In genomic region chr21:45995686-45996179, GRCh38 we compare ENCODE assay signal across 11 cellular contexts. TPM values are rescaled to one million over a fixed set of nuclear protein-coding genes. Genes with fewer than 3 reads are reported as not detected.
DNase-seq lines count a peak whose midpoint lies in the region; ATAC-seq, FAIRE-seq and TF ChIP-seq lines count a peak whose summit lies in the region.
"Had no signal": no experiment of that assay in that cellular context is flagged by ENCODE, and none has a peak within 500 bp of the region (broad histone marks: within the 10 kb centered on the region; RNA-seq: fewer than 3 reads in every experiment).

No MANE protein-coding gene starts in this region.

- no peak for TF ChIP-seq CTCF in GM23338 (conservative IDR thresholded peaks at IDR 0.05; ENCODE audit: low read depth in 2 of 2)
- no peak for TF ChIP-seq CTCF in sigmoid colon (IDR thresholded peaks at IDR 0.05)

- no peak for TF ChIP-seq POLR2A in sigmoid colon (IDR thresholded peaks at IDR 0.05)
- TF ChIP-seq POLR2A in GM18505 (IDR thresholded peaks at IDR 0.05; ENCODE audit: borderline replicate concordance, extremely low read depth, insufficient read depth, insufficient read length): no peak

- no peak overlapping the region for H2AFZ ChIP-seq in GM23338

- intact Hi-C loops in sigmoid colon (cut with DNase I): no loop called here

- H4K20me1 ChIP-seq in GM23338 (replicated peaks; ENCODE audit: insufficient read depth): no peaks in the 10 kb centered on the region

- H3K9me3 ChIP-seq in sigmoid colon: no peaks in the 10 kb centered on the region

- no peaks in the 10 kb centered on the region; the same call in 2 of the 3 replicates for H3K9me3 Mint-ChIP-seq in GM23338
- H3K9me3 Mint-ChIP-seq: stimulated activated naive CD8-positive, alpha-beta T cell treated with anti-CD3 and anti-CD28 coated beads, Interleukin-15, amount 100 ng/mL, for 72 hours had no signal

- peak overlapping the region; percentile 31; the same call in 1 of the 2 replicates for H3K27ac Mint-ChIP-seq in GM23338
- H3K27ac Mint-ChIP-seq: naive B cell had no signal

- H3F3A ChIP-seq in GM23338 (replicated peaks; ENCODE audit: low read depth): no peaks in the 10 kb centered on the region

- H3K79me2 ChIP-seq in GM23338 (replicated peaks; ENCODE audit: insufficient read depth): no peaks in the 10 kb centered on the region

- no peaks in the 10 kb centered on the region for H3K9me2 ChIP-seq in GM23338 (ENCODE audit: insufficient read depth)

- 70 to 74% methylated on average over 6 of the region's 6 CpGs for WGBS in sigmoid colon, 2 donors

- H3K27ac ChIP-seq in GM23338 (ENCODE audit: low read depth) (no peak overlapping the region), sigmoid colon (peak overlapping the region; percentile 73 to 80 (median 79))

- H3K4me3 Mint-ChIP-seq in GM23338: no peak overlapping the region
- H3K4me3 Mint-ChIP-seq: naive B cell; stimulated activated naive CD8-positive, alpha-beta T cell treated with anti-CD3 and anti-CD28 coated beads, Interleukin-15, amount 100 ng/mL, for 72 hours had no signal

- H3K27me3 Mint-ChIP-seq in GM23338 (ENCODE audit: insufficient read depth, low read depth, poor library complexity): peaks cover 6% of the 10 kb centered on the region
- H3K27me3 Mint-ChIP-seq: naive B cell; stimulated activated naive CD8-positive, alpha-beta T cell treated with anti-CD3 and anti-CD28 coated beads, Interleukin-15, amount 100 ng/mL, for 72 hours had no signal

- H3K4me1 Mint-ChIP-seq in GM23338: no peaks in the 10 kb centered on the region
- H3K4me1 Mint-ChIP-seq: naive B cell had no signal

- H3K4me3 ChIP-seq in GM23338 (no peak overlapping the region), sigmoid colon (no peak overlapping the region)

- H3K4me1 ChIP-seq in GM23338 (ENCODE audit: insufficient read depth) (no peaks in the 10 kb centered on the region), sigmoid colon (peaks cover 0 to 83% (median 66%) of the 10 kb centered on the region in 4 donors)

- DNase-seq in GM23338 (ENCODE audit: low spot score): no peak
- DNase-seq in glomerular visceral epithelial cell (ENCODE audit: extremely low spot score): peak; percentile 17
- peak; percentile 73 for DNase-seq in sigmoid colon
- DNase-seq in RCC 7860 (ENCODE audit: low spot score): no peak
- DNase-seq: naive B cell, OCI-M1 had no signal

- FAIRE-seq in RCC 7860 (lab: Jason Lieb, UNC): no peak

- ATAC-seq in GM23338 (no peak), SK-N-SH treated with all-trans-retinoic acid at 6 μM for 48 hours (peak; percentile 12; the same call in 2 of the 3 replicates), GM21447 (IDR thresholded peaks at IDR 0.05; ENCODE audit: unreplicated experiment) (no peak), HG02870 (IDR thresholded peaks at IDR 0.05; ENCODE audit: unreplicated experiment) (no peak), GM18505 (IDR thresholded peaks at IDR 0.05; ENCODE audit: unreplicated experiment) (no peak)
- ATAC-seq: stimulated activated naive CD8-positive, alpha-beta T cell treated with anti-CD3 and anti-CD28 coated beads, Interleukin-15, amount 100 ng/mL, for 72 hours had no signal

- no peak overlapping the region for H3K4me2 ChIP-seq in GM23338

- H3K27me3 ChIP-seq in GM23338 (ENCODE audit: insufficient read depth) (no peaks in the 10 kb centered on the region), sigmoid colon (no peaks in the 10 kb centered on the region)

- no peak for TF ChIP-seq EP300 in sigmoid colon (IDR thresholded peaks at IDR 0.05)

- H3K36me3 Mint-ChIP-seq in GM23338 (ENCODE audit: low read depth): peaks cover 9% of the 10 kb centered on the region
- H3K36me3 Mint-ChIP-seq: naive B cell had no signal

- no peaks in the 10 kb centered on the region for H3K36me3 ChIP-seq in GM23338 (ENCODE audit: insufficient read depth)
- peaks cover 68 to 96% (median 83%) of the 10 kb centered on the region in 4 donors for H3K36me3 ChIP-seq in sigmoid colon

TF ChIP-seq in GM23338, 12 proteins besides CTCF, POLR2A, EP300 and RAD21 (continues in another document):
- TF ChIP-seq JUNB (IDR thresholded peaks at IDR 0.05; ENCODE audit: unreplicated experiment): no peak
- TF ChIP-seq NANOG (IDR thresholded peaks at IDR 0.05; ENCODE audit: borderline replicate concordance): no peak

TF ChIP-seq in SK-N-SH treated with all-trans-retinoic acid at 6 μM for 48 hours, 23 proteins besides CTCF, POLR2A, EP300 and RAD21 (continues in another document):
- TF ChIP-seq CSRNP3 (CRISPR knock-in tag; IDR thresholded peaks at IDR 0.05) (no peak), TOX (CRISPR knock-in tag; IDR thresholded peaks at IDR 0.05; ENCODE audit: borderline replicate concordance) (no peak), ZNF8 (CRISPR knock-in tag; IDR thresholded peaks at IDR 0.05) (no peak), TCF4 (CRISPR knock-in tag; IDR thresholded peaks at IDR 0.05; ENCODE audit: borderline replicate concordance) (no peak), ZC3H10 (CRISPR knock-in tag; IDR thresholded peaks at IDR 0.05) (no peak), BACH2 (CRISPR knock-in tag; IDR thresholded peaks at IDR 0.05; ENCODE audit: borderline replicate concordance) (no peak), ESRRG (CRISPR knock-in tag; IDR thresholded peaks at IDR 0.05) (no peak), ZFP30 (CRISPR knock-in tag; IDR thresholded peaks at IDR 0.05) (no peak), ZNF565 (CRISPR knock-in tag; conservative IDR thresholded peaks at IDR 0.05; ENCODE audit: low read depth) (no peak), ZFP3 (CRISPR knock-in tag; IDR thresholded peaks at IDR 0.05) (no peak), ZNF70 (CRISPR knock-in tag; IDR thresholded peaks at IDR 0.05) (no peak), ARNTL (CRISPR knock-in tag; IDR thresholded peaks at IDR 0.05; ENCODE audit: borderline replicate concordance, low read depth) (no peak), GLIS3 (CRISPR knock-in tag; IDR thresholded peaks at IDR 0.05) (no peak), ISL1 (CRISPR knock-in tag; IDR thresholded peaks at IDR 0.05) (no peak), RARB (CRISPR knock-in tag; IDR thresholded peaks at IDR 0.05) (no peak), TSHZ2 (CRISPR knock-in tag; IDR thresholded peaks at IDR 0.05) (no peak), PPARA (CRISPR knock-in tag; IDR thresholded peaks at IDR 0.05; ENCODE audit: borderline replicate concordance) (no peak), POU6F1 (CRISPR knock-in tag; IDR thresholded peaks at IDR 0.05; ENCODE audit: borderline replicate concordance, low read depth) (no peak)

RNA-seq across cellular contexts. Expression of gene COL6A1, which starts 14.2 kb away (rescaled TPM):
- total RNA-seq in GM23338 (2014; rRNA removed; shearing (Covaris generic)): 151 and 180 TPM in 2 replicates
- polyA plus RNA-seq in GM23338 (2016; fragmentation: Nextera tagmentation; extraction: Ambion mirVana) (76.0 and 84.5 TPM in 2 replicates), sigmoid colon (100 to 1,000 TPM in 1 of 3 donors, 10 to 100 TPM in 2; 14.3 to 131 (median 28.2) TPM)
- total RNA-seq in sigmoid colon: 1,000 to 10,000 TPM in 2 of 4 donors, 100 to 1,000 TPM in 2; 622 to 1,755 (median 1,184) TPM

Comparison
In these comparisons a context has a peak if more than half of its experiments do, and no peak if none do; other contexts are left out.
1. DNase-seq: peak in glomerular visceral epithelial cell (single experiment) and sigmoid colon (single experiment); none in GM23338 (single experiment) and RCC 7860 (single experiment).